Comparison of ENCODE assay signal across 17 cellular contexts in genomic region chr16:5336898-5337297, GRCh38.
DNase-seq lines count a peak whose midpoint lies in the region; ATAC-seq and TF ChIP-seq lines count a peak whose summit lies in the region.
"Had no signal": no experiment of that assay in that cellular context is flagged by ENCODE, and none has a peak within 500 bp of the region (broad histone marks: within the 10 kb centered on the region; RNA-seq: fewer than 3 reads in every experiment).

No MANE protein-coding gene starts in this region.

- H3K27ac Mint-ChIP-seq in GM23338, result no peak overlapping the region
- H3K27ac Mint-ChIP-seq in WTC11, result no peak overlapping the region
- H3K27ac Mint-ChIP-seq: B cell; CD8-positive, alpha-beta T cell; H9; IgD-negative memory B cell had no signal

- H3K79me2 ChIP-seq in GM23338 (replicated peaks; ENCODE audit: insufficient read depth), result no peaks in the 10 kb centered on the region

- no peaks in the 10 kb centered on the region for H3K36me3 ChIP-seq in GM23338 (ENCODE audit: insufficient read depth)
- H3K36me3 ChIP-seq: BLaER1 treated with 17β-estradiol and CSF1 and Interleukin-3, amounts not matched to agents 10 nM and 100 nM had no signal

- H3K4me1 Mint-ChIP-seq in GM23338 (peaks cover 5% of the 10 kb centered on the region; the same call in 2 of the 3 replicates), WTC11 (peaks cover 4% of the 10 kb centered on the region)
- H3K4me1 Mint-ChIP-seq: B cell had no signal

- H3F3A ChIP-seq in GM23338 (replicated peaks; ENCODE audit: low read depth), result no peaks in the 10 kb centered on the region

- peaks cover 7% of the 10 kb centered on the region; the same call in 1 of the 3 replicates for H3K9me3 Mint-ChIP-seq in GM23338
- peaks cover 44% of the 10 kb centered on the region for H3K9me3 Mint-ChIP-seq in WTC11
- H3K9me3 Mint-ChIP-seq: CD8-positive, alpha-beta T cell had no signal

- peaks cover 5% of the 10 kb centered on the region; the same call in 1 of the 2 replicates for H3K4me1 ChIP-seq in GM23338 (ENCODE audit: insufficient read depth)
- H3K4me1 ChIP-seq: BLaER1 treated with 17β-estradiol and CSF1 and Interleukin-3, amounts not matched to agents 10 nM and 100 nM had no signal

- CTCF ChIA-PET in WTC11 (lab: Charles Lee), result interaction anchor here (1.0 kb wide), 1 partner anchor 13 kb away, joined by 6 read pairs; no protein-coding TSS in a partner anchor

- H4K20me1 ChIP-seq in GM23338 (replicated peaks; ENCODE audit: insufficient read depth), result no peaks in the 10 kb centered on the region
- H4K20me1 ChIP-seq: BLaER1 treated with 17β-estradiol and CSF1 and Interleukin-3, amounts not matched to agents 10 nM and 100 nM had no signal

- peaks cover 4% of the 10 kb centered on the region for H3K36me3 Mint-ChIP-seq in GM23338 (ENCODE audit: low read depth)
- peaks cover 12% of the 10 kb centered on the region for H3K36me3 Mint-ChIP-seq in WTC11
- H3K36me3 Mint-ChIP-seq: CD8-positive, alpha-beta T cell; IgD-negative memory B cell had no signal

- H3K4me3 Mint-ChIP-seq in GM23338, result no peak overlapping the region
- no peak overlapping the region for H3K4me3 Mint-ChIP-seq in WTC11
- H3K4me3 Mint-ChIP-seq: B cell; CD8-positive, alpha-beta T cell; H9; IgD-negative memory B cell had no signal

- H3K27me3 ChIP-seq in GM23338 (ENCODE audit: insufficient read depth), result no peaks in the 10 kb centered on the region
- H3K27me3 ChIP-seq: BLaER1 treated with 17β-estradiol and CSF1 and Interleukin-3, amounts not matched to agents 10 nM and 100 nM had no signal

- H3K27me3 Mint-ChIP-seq in GM23338 (ENCODE audit: insufficient read depth, low read depth, poor library complexity), result peaks cover 3% of the 10 kb centered on the region
- H3K27me3 Mint-ChIP-seq in WTC11 (ENCODE audit: low read depth), result peaks cover 2% of the 10 kb centered on the region
- H3K27me3 Mint-ChIP-seq: B cell, IgD-negative memory B cell had no signal

- H3K4me3 ChIP-seq in GM23338, result no peak overlapping the region
- H3K4me3 ChIP-seq: BLaER1 treated with 17β-estradiol and CSF1 and Interleukin-3, amounts not matched to agents 10 nM and 100 nM had no signal

- H3K9me2 ChIP-seq in GM23338 (ENCODE audit: insufficient read depth), result 0 out of 2 replicates have a peak, but pooled peaks cover 8% of the 10 kb centered on the region

- H2AFZ ChIP-seq in GM23338, result no peak overlapping the region

- POLR2A ChIA-PET in WTC11 (lab: Charles Lee), result no interaction called here

- TF ChIP-seq CTCF in GM23338 (conservative IDR thresholded peaks at IDR 0.05; ENCODE audit: low read depth in 2 of 2) (no peak), WTC11 (IDR thresholded peaks at IDR 0.05) (no peak)

- ATAC-seq in GM23338 (peak; percentile 57), WTC11 (peak; percentile 36; the same call in 1 of the 2 replicates)
- ATAC-seq in activated CD4-positive, CD25-positive, alpha-beta regulatory T cell treated with anti-CD3 and anti-CD28 coated beads, Interleukin-2, amount 50 U/mL, for 24 hours, result no peak
- ATAC-seq: CD8-positive, alpha-beta T cell; HepG2 had no signal

- H3K4me2 ChIP-seq in GM23338, result no peak overlapping the region
- H3K4me2 ChIP-seq: BLaER1 treated with 17β-estradiol and CSF1 and Interleukin-3, amounts not matched to agents 10 nM and 100 nM had no signal

- DNase-seq in DMS79 (lab: John Stamatoyannopoulos, UW) (peak; percentile 77), GM23338 (ENCODE audit: low spot score) (no peak), WTC11 (ENCODE audit: low spot score) (no peak), iPS-NIHi11 (ENCODE audit: low spot score) (peak; percentile 20), NCI-H226 (no peak), GM19240 (ENCODE audit: insufficient read length, low spot score) (no peak)
- no peak for DNase-seq in activated CD4-positive, alpha-beta T cell treated with anti-CD3 and anti-CD28 coated beads for 4 hours
- DNase-seq: Calu3; CD8-positive, alpha-beta T cell; GOT3; H9; KBM-7 had no signal

- no peak overlapping the region for H3K27ac ChIP-seq in GM23338 (ENCODE audit: low read depth)
- H3K27ac ChIP-seq: BLaER1 treated with 17β-estradiol and CSF1 and Interleukin-3, amounts not matched to agents 10 nM and 100 nM had no signal

TF ChIP-seq in GM23338, 12 proteins besides CTCF, POLR2A, EP300 and RAD21 (continues in another document):
- TF ChIP-seq JUNB (IDR thresholded peaks at IDR 0.05; ENCODE audit: unreplicated experiment) (no peak), NANOG (IDR thresholded peaks at IDR 0.05; ENCODE audit: borderline replicate concordance) (no peak), ETS1 (IDR thresholded peaks at IDR 0.05) (no peak), CREB1 (CRISPR knock-in tag; IDR thresholded peaks at IDR 0.05; ENCODE audit: low read depth) (no peak), EZH2phosphoT487 (IDR thresholded peaks at IDR 0.05; ENCODE audit: unreplicated experiment) (no peak), REST (IDR thresholded peaks at IDR 0.05; ENCODE audit: unreplicated experiment) (no peak)

TF ChIP-seq in WTC11, 78 proteins besides CTCF, POLR2A, EP300 and RAD21 (continues in another document):
- TF ChIP-seq, protein P1, sequence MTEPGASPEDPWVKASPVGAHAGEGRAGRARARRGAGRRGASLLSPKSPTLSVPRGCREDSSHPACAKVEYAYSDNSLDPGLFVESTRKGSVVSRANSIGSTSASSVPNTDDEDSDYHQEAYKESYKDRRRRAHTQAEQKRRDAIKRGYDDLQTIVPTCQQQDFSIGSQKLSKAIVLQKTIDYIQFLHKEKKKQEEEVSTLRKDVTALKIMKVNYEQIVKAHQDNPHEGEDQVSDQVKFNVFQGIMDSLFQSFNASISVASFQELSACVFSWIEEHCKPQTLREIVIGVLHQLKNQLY (CRISPR knock-in tag; IDR thresholded peaks at IDR 0.05), result no peak
- TF ChIP-seq, protein P2, sequence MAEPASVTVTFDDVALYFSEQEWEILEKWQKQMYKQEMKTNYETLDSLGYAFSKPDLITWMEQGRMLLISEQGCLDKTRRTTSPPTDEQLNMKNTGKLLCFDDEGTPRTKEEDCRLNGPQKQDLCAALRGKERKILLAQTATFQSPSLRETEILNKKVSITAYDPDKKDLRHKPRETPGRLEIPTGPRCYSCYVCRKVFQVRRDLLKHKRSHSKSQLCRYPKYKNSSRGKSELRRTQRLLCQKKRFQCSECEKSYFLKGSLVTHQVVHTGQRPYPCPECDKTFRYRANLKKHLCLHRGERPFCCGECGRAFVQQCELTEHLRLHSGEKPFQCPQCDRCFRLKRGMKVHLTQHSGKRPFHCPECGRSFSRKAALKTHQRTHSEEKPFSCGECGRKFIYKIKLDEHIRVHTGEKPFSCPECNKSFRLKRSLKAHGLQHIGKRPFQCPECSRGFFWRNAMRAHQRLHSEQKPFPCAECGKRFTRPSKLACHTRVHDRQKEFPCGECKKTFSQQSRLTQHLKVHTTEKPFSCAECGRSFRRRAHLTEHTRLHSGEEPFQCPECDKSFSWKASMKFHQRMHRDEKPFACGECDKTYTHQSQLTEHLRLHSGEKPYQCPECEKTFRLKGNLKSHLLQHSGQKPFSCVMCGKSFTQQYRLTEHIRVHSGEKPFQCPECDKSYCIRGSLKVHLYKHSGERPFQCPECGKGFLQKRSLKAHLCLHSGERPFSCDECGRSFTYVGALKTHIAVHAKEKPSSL (CRISPR knock-in tag; conservative IDR thresholded peaks at IDR 0.05), result no peak
- TF ChIP-seq, protein P3, sequence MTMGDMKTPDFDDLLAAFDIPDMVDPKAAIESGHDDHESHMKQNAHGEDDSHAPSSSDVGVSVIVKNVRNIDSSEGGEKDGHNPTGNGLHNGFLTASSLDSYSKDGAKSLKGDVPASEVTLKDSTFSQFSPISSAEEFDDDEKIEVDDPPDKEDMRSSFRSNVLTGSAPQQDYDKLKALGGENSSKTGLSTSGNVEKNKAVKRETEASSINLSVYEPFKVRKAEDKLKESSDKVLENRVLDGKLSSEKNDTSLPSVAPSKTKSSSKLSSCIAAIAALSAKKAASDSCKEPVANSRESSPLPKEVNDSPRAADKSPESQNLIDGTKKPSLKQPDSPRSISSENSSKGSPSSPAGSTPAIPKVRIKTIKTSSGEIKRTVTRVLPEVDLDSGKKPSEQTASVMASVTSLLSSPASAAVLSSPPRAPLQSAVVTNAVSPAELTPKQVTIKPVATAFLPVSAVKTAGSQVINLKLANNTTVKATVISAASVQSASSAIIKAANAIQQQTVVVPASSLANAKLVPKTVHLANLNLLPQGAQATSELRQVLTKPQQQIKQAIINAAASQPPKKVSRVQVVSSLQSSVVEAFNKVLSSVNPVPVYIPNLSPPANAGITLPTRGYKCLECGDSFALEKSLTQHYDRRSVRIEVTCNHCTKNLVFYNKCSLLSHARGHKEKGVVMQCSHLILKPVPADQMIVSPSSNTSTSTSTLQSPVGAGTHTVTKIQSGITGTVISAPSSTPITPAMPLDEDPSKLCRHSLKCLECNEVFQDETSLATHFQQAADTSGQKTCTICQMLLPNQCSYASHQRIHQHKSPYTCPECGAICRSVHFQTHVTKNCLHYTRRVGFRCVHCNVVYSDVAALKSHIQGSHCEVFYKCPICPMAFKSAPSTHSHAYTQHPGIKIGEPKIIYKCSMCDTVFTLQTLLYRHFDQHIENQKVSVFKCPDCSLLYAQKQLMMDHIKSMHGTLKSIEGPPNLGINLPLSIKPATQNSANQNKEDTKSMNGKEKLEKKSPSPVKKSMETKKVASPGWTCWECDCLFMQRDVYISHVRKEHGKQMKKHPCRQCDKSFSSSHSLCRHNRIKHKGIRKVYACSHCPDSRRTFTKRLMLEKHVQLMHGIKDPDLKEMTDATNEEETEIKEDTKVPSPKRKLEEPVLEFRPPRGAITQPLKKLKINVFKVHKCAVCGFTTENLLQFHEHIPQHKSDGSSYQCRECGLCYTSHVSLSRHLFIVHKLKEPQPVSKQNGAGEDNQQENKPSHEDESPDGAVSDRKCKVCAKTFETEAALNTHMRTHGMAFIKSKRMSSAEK (CRISPR knock-in tag; IDR thresholded peaks at IDR 0.05; ENCODE audit: borderline replicate concordance), result no peak
- no peak for TF ChIP-seq GRHL2 (CRISPR knock-in tag; IDR thresholded peaks at IDR 0.05; ENCODE audit: insufficient replicate concordance, severe bottlenecking)
- no peak for TF ChIP-seq FOXK1 (CRISPR knock-in tag; IDR thresholded peaks at IDR 0.05)
- TF ChIP-seq ZNF138 (CRISPR knock-in tag; conservative IDR thresholded peaks at IDR 0.05), result no peak
- no peak for TF ChIP-seq NR2C2 (CRISPR knock-in tag; IDR thresholded peaks at IDR 0.05)
- TF ChIP-seq SP1 (CRISPR knock-in tag; conservative IDR thresholded peaks at IDR 0.05), result no peak
- no peak for TF ChIP-seq FOXP1 (CRISPR knock-in tag; IDR thresholded peaks at IDR 0.05; ENCODE audit: borderline replicate concordance)
- TF ChIP-seq NFE2L1 (CRISPR knock-in tag; IDR thresholded peaks at IDR 0.05), result no peak
- TF ChIP-seq MXD4 (CRISPR knock-in tag; IDR thresholded peaks at IDR 0.05; ENCODE audit: borderline replicate concordance), result no peak
- TF ChIP-seq USF1 (CRISPR knock-in tag; IDR thresholded peaks at IDR 0.05), result no peak

Comparison
In these comparisons a context has a peak if more than half of its experiments do, and no peak if none do; other contexts are left out.
1. DNase-seq: peak in DMS79 (single experiment) and iPS-NIHi11 (single experiment); none in GM23338 (single experiment), WTC11 (single experiment), NCI-H226 (single experiment), activated CD4-positive, alpha-beta T cell treated with anti-CD3 and anti-CD28 coated beads for 4 hours (0 of 2) and GM19240 (single experiment).
2. ATAC-seq: peak in GM23338 (single experiment) and WTC11 (single experiment); none in activated CD4-positive, CD25-positive, alpha-beta regulatory T cell treated with anti-CD3 and anti-CD28 coated beads, Interleukin-2, amount 50 U/mL, for 24 hours (0 of 2).